ENCODE assay signal across 7 cellular contexts in genomic region chr10:100993986-100994708, GRCh38.
DNase-seq lines count a peak whose midpoint lies in the region; ATAC-seq lines count a peak whose summit lies in the region.

No MANE protein-coding gene starts in this region.

- DNase-seq in ELR (ENCODE audit: low read depth) = peak; percentile 62
- peak; percentile 48 for DNase-seq in NCI-H2227 (lab: John Stamatoyannopoulos, UW; ENCODE audit: unreplicated experiment)
- peak; percentile 57 for DNase-seq in epidermal melanocyte (ENCODE audit: insufficient read length, low spot score)
- DNase-seq in retina = peak; percentile 61
- no peak for DNase-seq in SIG-M5 (lab: John Stamatoyannopoulos, UW)
- DNase-seq in GDM1 (lab: John Stamatoyannopoulos, UW) = no peak

- ATAC-seq in GM18498 (IDR thresholded peaks at IDR 0.05; ENCODE audit: unreplicated experiment) = no peak

Comparison
In these comparisons a context has a peak if more than half of its experiments do, and no peak if none do; other contexts are left out.
1. DNase-seq: peak in ELR (single experiment), NCI-H2227 (single experiment), epidermal melanocyte (single experiment) and retina (single experiment); none in SIG-M5 (single experiment) and GDM1 (single experiment).